ENCODE assay signal across 21 cellular contexts in the genomic region with DNA sequence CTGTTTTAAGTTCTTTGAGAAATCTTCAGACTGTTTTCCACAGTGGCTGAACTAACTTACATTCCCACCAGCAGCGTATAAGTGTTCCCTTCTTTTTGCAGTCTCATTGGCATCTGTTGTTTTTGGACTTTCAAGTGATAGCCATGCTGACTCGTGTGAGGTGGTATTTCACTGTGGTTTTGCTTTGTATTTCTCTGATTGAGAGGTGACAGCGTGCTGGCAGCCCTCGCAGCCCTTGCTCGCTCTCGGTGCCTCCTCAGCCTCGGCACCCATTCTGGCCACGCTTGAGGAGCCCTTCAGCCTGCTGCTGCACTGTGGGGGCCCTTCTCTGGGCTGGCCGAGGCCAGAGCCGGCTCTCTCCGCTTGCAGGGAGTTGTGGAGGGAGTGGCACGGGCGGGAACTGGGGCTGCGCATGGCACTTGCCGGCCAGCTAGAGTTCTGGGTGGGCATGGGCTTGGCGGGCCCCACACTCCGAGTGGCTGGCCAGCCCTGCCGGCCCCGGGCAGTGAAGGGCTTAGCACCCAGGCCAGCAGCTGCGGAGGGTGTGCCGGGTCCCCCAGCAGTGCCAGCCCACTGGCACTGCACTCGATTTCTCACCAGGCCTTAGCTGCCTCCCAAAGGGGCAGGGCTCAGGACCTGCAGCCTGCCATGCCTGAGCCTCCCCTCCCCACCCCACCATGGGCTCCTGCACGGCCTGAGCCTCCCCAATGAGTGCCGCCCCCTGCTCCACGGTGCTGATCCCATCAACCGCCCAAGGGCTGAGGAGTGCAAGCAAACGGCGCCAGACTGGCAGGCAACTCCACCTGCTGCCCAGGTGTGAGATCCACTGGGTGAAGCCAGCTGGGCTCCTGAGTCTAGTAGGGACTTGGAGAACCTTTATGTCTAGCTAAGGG.
"Had no signal": no experiment of that assay in that cellular context is flagged by ENCODE, and none has a peak within 500 bp of the region (broad histone marks: within the 10 kb centered on the region; RNA-seq: fewer than 3 reads in every experiment).

No MANE protein-coding gene starts in this region.

- H3K36me3 ChIP-seq: breast epithelium, gastrocnemius medialis, heart left ventricle, pancreas, tibial nerve had no signal

- H3K4me1 Mint-ChIP-seq: memory B cell had no signal

- H3K27me3 Mint-ChIP-seq: activated T-helper 17 cell treated with anti-CD3 and anti-CD28 coated beads, Interleukin-2, amount 50 U/mL, for 72 hours had no signal

- ATAC-seq: activated T-helper 17 cell treated with anti-CD3 and anti-CD28 coated beads, Interleukin-2, amount 50 U/mL, for 72 hours; gastrocnemius medialis; heart left ventricle; mucosa of descending colon; naive thymus-derived CD8-positive, alpha-beta T cell; pancreas; sciatic nerve had no signal

- H3K9me3 ChIP-seq: breast epithelium, gastrocnemius medialis, mucosa of descending colon, pancreas had no signal

- H3K4me3 ChIP-seq: breast epithelium, gastrocnemius medialis, heart left ventricle, mucosa of descending colon, pancreas, tibial nerve had no signal

- DNase-seq: activated CD4-positive, alpha-beta memory T cell treated with anti-CD3 and anti-CD28 coated beads, Interleukin-2, amount 10 ng/mL, durations not matched to agents 7 days and 5 days; activated CD4-positive, alpha-beta T cell treated with anti-CD3 and anti-CD28 coated beads for 48 hours; activated CD4-positive, CD25-positive, alpha-beta regulatory T cell; activated naive CD4-positive, alpha-beta T cell treated with Interleukin-2 at 50 U/mL for 16 hours; activated naive CD8-positive, alpha-beta T cell treated with anti-CD3 and anti-CD28 coated beads, Interleukin-2, amount 10 ng/mL, durations not matched to agents 7 days and 5 days; activated T-cell treated with anti-CD3 and anti-CD28 coated beads, Interleukin-2, amount 50 U/mL, for 1 hour; effector CD4-positive, alpha-beta T cell; gastrocnemius medialis; heart left ventricle; mucosa of descending colon; naive thymus-derived CD8-positive, alpha-beta T cell; stimulated activated CD8-positive, alpha-beta memory T cell treated with anti-CD3 and anti-CD28 coated beads, Interleukin-4, amount 100 ng/mL, for 48 hours; stimulated activated naive CD4-positive, alpha-beta T cell treated with Interleukin-2 at 50 U/mL for 16 hours had no signal

- H3K27me3 ChIP-seq: breast epithelium, gastrocnemius medialis, heart left ventricle, pancreas, tibial nerve had no signal

- H3K27ac ChIP-seq: breast epithelium, gastrocnemius medialis, heart left ventricle, pancreas, tibial nerve had no signal

- H3K27ac Mint-ChIP-seq: activated naive CD8-positive, alpha-beta T cell treated with anti-CD3 and anti-CD28 coated beads, Interleukin-2, amount 10 ng/mL, durations not matched to agents 7 days and 5 days; activated T-helper 17 cell treated with anti-CD3 and anti-CD28 coated beads, Interleukin-2, amount 50 U/mL, for 72 hours; memory B cell; T-helper 2 cell treated with Interferon-gamma antibody and Interleukin-4, amounts not matched to agents 5 μg/mL and 100 μg/mL, for 36 hours had no signal

- H3K4me3 Mint-ChIP-seq: activated CD4-positive, alpha-beta memory T cell treated with anti-CD3 and anti-CD28 coated beads, Interleukin-2, amount 10 ng/mL, durations not matched to agents 7 days and 5 days; activated naive CD8-positive, alpha-beta T cell treated with anti-CD3 and anti-CD28 coated beads, Interleukin-2, amount 10 ng/mL, durations not matched to agents 7 days and 5 days; activated T-helper 17 cell treated with anti-CD3 and anti-CD28 coated beads, Interleukin-2, amount 50 U/mL, for 72 hours; memory B cell; naive thymus-derived CD8-positive, alpha-beta T cell; T-helper 2 cell treated with Interferon-gamma antibody and Interleukin-4, amounts not matched to agents 5 μg/mL and 100 μg/mL, for 36 hours had no signal

- FAIRE-seq: pancreas, urothelium cell line had no signal
